20 cellular contexts compared by ENCODE assay signal in genomic region chr6:169058634-169059033, GRCh38.
"Had no signal": no experiment of that assay in that cellular context is flagged by ENCODE, and none has a peak within 500 bp of the region (broad histone marks: within the 10 kb centered on the region; RNA-seq: fewer than 3 reads in every experiment).

No MANE protein-coding gene starts in this region.

- H3K27ac ChIP-seq: SJSA1, SK-N-MC had no signal

- DNase-seq: Karpas-422, KG1, MG63, NCI-H1092 treated with DMSO at 0.1 percent for 48 hours, NCI-H1436, NCI-H187, NCI-H2029, NCI-H2081 treated with DMSO at 0.1 percent for 48 hours, NCI-H2171, NCI-H226, NCI-H446, NCI-H510A, NCI-H524 treated with DMSO at 0.1 percent for 48 hours, NCI-H69, NCI-H774, Right ventricle myocardium superior, RPMI8226, SIG-M5 had no signal

- H3K9me3 ChIP-seq: SJSA1 had no signal

- H3K27me3 ChIP-seq: MG63, SJSA1 had no signal

- H3K36me3 ChIP-seq: MG63, SJSA1 had no signal

- H3K4me3 ChIP-seq: MG63, SJSA1, SK-N-MC had no signal

- H3K4me1 ChIP-seq: SJSA1 had no signal
